In genomic region chr2:44974064-44974715, GRCh38 we compare ENCODE assay signal across 8 cellular contexts. TPM values are rescaled to one million over a fixed set of nuclear protein-coding genes. Genes with fewer than 3 reads are reported as not detected.
DNase-seq lines count a peak whose midpoint lies in the region; ATAC-seq and TF ChIP-seq lines count a peak whose summit lies in the region.

No MANE protein-coding gene starts in this region.

- no peak overlapping the region for H4K12ac ChIP-seq in trophoblast cell (ENCODE audit: low read depth, low read length)

- H3K9ac ChIP-seq in trophoblast cell (ENCODE audit: low read length), result no peak overlapping the region

- H3K27me3 ChIP-seq in trophoblast cell (ENCODE audit: insufficient read depth, low read length), result no peaks in the 10 kb centered on the region

- peak; percentile 59 for DNase-seq in A172 (ENCODE audit: low spot score)
- DNase-seq in GM10266 (ENCODE audit: extremely low spot score), result no peak
- peak; percentile 80 for DNase-seq in NCI-H2107 (lab: John Stamatoyannopoulos, UW)
- peak; percentile 21 for DNase-seq in astrocyte of the hippocampus (ENCODE audit: low read depth, low spot score)
- peak; percentile 65 to 89 for DNase-seq in trophoblast cell
- DNase-seq in stimulated activated CD4-positive, alpha-beta T cell treated with anti-CD3 and anti-CD28 coated beads, Interleukin-4, amount 100 ng/mL, for 4 hours, result no peak
- no peak for DNase-seq in NK-92 (lab: John Stamatoyannopoulos, UW; ENCODE audit: unreplicated experiment)

- H3K4me3 ChIP-seq in trophoblast cell (ENCODE audit: low read depth, low read length), result no peak overlapping the region

- peaks cover 0 to 4% of the 10 kb centered on the region in 2 experiments for H3K4me1 ChIP-seq in trophoblast cell (ENCODE audit: control insufficient read depth in 1 of 2, insufficient read depth in 2 of 2, low read length in 2 of 2)

- no peak overlapping the region for H2BK120ac ChIP-seq in trophoblast cell (ENCODE audit: insufficient read depth, low read length, poor library complexity)

- no peaks in the 10 kb centered on the region for H3K9me3 ChIP-seq in trophoblast cell (ENCODE audit: insufficient read depth, low read depth, low read length)

- H2AFZ ChIP-seq in trophoblast cell (ENCODE audit: insufficient read depth, low read length, poor library complexity), result no peak overlapping the region

- no CpG with 5 or more reads among the region's 6 CpGs for WGBS in trophoblast cell (ENCODE audit: extremely low coverage, insufficient coverage, insufficient read length)

- no peaks in the 10 kb centered on the region for H3K79me1 ChIP-seq in trophoblast cell (ENCODE audit: low read length)

- no peaks in the 10 kb centered on the region for H3K79me2 ChIP-seq in trophoblast cell (ENCODE audit: control insufficient read depth, insufficient read depth, low read length, poor library complexity)

- no peak for ATAC-seq in GM18519 (IDR thresholded peaks at IDR 0.05; ENCODE audit: low FRiP score, unreplicated experiment)

- no peak overlapping the region for H3K4ac ChIP-seq in trophoblast cell (ENCODE audit: low read depth, low read length)

- no peaks in the 10 kb centered on the region for H3K36me3 ChIP-seq in trophoblast cell (ENCODE audit: control insufficient read depth in 1 of 2, insufficient read depth in 2 of 2, low read length in 2 of 2)

- H2AK5ac ChIP-seq in trophoblast cell (ENCODE audit: low read length), result no peak overlapping the region

- H4K8ac ChIP-seq in trophoblast cell (ENCODE audit: low read depth, low read length), result no peak overlapping the region

- H2BK5ac ChIP-seq in trophoblast cell (ENCODE audit: low read depth, low read length, poor library complexity), result no peak overlapping the region

- no peak overlapping the region for H3K14ac ChIP-seq in trophoblast cell (ENCODE audit: low read length)

- no peak overlapping the region for H3K23ac ChIP-seq in trophoblast cell (ENCODE audit: low read length)

- TF ChIP-seq CTCF in GM10266 (IDR thresholded peaks at IDR 0.05; ENCODE audit: control insufficient read depth, insufficient read depth, low read depth, missing control alignments), result peak; percentile 28

- H3K27ac ChIP-seq in trophoblast cell (ENCODE audit: low read depth, low read length), result no peak overlapping the region

- no peak overlapping the region for H4K91ac ChIP-seq in trophoblast cell (ENCODE audit: low read depth, low read length)

- no peak overlapping the region for H3K4me2 ChIP-seq in trophoblast cell (ENCODE audit: low read length)

- no peak overlapping the region for H2BK12ac ChIP-seq in trophoblast cell (ENCODE audit: low read length)

- no peak overlapping the region for H3K18ac ChIP-seq in trophoblast cell (ENCODE audit: low read length)

RNA-seq across cellular contexts. Expression of gene SIX3, which starts 32.7 kb away (rescaled TPM):
- total RNA-seq in A172 (2014; rRNA removed; shearing (Covaris generic)), result not detected in 2 replicates
- polyA plus RNA-seq in trophoblast cell (2013), result not detected in 2 replicates

RNA-seq across cellular contexts. Expression of gene SIX2, which starts 35.1 kb away (rescaled TPM):
- not detected in 2 replicates for total RNA-seq in A172 (2014; rRNA removed; shearing (Covaris generic))
- polyA plus RNA-seq in trophoblast cell (2013), result 0.18 and 0.21 TPM in 2 replicates

Comparison
In these comparisons a context has a peak if more than half of its experiments do, and no peak if none do; other contexts are left out.
1. DNase-seq: peak in A172 (single experiment), NCI-H2107 (single experiment), astrocyte of the hippocampus (single experiment) and trophoblast cell (2 of 2); none in GM10266 (single experiment), stimulated activated CD4-positive, alpha-beta T cell treated with anti-CD3 and anti-CD28 coated beads, Interleukin-4, amount 100 ng/mL, for 4 hours (0 of 2) and NK-92 (single experiment).